Comparison of ENCODE assay signal across 8 cellular contexts in the genomic region with DNA sequence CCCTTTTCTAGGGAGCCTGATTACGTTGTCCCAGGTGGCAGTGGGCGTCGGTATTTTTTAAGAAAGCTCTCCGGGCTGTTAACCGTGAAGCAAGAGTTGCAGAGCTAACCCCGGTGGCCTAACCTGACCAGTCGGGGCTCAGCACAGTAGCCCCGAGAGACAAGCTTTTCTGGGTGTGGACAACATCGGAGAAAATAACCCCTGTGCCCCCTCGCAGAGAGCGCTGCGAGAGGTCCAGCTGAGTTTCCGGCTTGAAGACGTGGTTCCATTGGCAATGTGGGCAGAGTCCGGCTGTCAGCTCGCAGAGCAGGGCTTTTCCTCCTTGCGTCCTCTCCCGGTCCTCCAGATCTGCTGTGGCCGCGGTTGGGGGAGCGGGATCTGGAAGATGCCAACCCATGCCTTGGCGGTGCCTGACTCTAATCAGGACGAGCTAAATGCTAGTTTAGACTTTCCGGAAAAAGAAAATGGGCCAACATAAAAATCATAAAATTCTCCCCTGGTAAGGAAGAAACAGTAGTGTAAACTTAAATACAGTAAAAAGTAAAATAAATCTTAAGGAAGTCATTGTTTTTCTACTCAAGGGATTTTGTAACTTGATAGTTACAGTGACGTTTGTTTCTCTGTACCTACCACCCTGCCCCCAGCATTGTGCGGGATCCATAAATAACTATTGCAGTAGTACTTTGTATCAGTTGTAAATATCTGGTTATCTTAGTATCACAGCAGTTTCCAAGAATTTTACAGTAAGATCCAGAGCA. TPM values are rescaled to one million over a fixed set of nuclear protein-coding genes. Genes with fewer than 3 reads are reported as not detected.
DNase-seq lines count a peak whose midpoint lies in the region; ATAC-seq, FAIRE-seq and TF ChIP-seq lines count a peak whose summit lies in the region.

No MANE protein-coding gene starts in this region.

- H3K9me3 ChIP-seq in A549 = no peaks in the 10 kb centered on the region

- FAIRE-seq in A549 (lab: Jason Lieb, UNC) = no peak

- WGBS in A549 (ENCODE audit: missing lambda C conversion rate) = 16% methylated on average over 10 of the region's 26 CpGs

- H3K36me3 Mint-ChIP-seq in activated naive CD4-positive, alpha-beta T cell treated with anti-CD3 and anti-CD28 coated beads, Interleukin-2, amount 50 U/mL, for 72 hours = peaks cover 9 to 18% of the 10 kb centered on the region in 2 donors

- H3K27ac Mint-ChIP-seq in activated naive CD4-positive, alpha-beta T cell treated with anti-CD3 and anti-CD28 coated beads, Interleukin-2, amount 50 U/mL, for 72 hours = peak overlapping the region; percentile 38 to 66

- no peak for TF ChIP-seq POLR2A in A549 (IDR thresholded peaks at IDR 0.05; ENCODE audit: low read length)
- TF ChIP-seq POLR2A in NB4 (IDR thresholded peaks at IDR 0.05; ENCODE audit: extremely low read depth, insufficient read length) = no peak

- H3K4me3 ChIP-seq in A549 = peak overlapping the region; percentile 96
- peak overlapping the region; percentile 77 for H3K4me3 ChIP-seq in NB4 (ENCODE audit: low read depth, low read length)

- peak overlapping the region; percentile 91 for H3K4me2 ChIP-seq in A549

- peak overlapping the region; percentile 89 to 91 for H3K27ac ChIP-seq in A549

- peak; percentile 25 to 56 for DNase-seq in A549 (ENCODE audit: low read depth in 1 of 2, low spot score in 1 of 2)
- DNase-seq in GM04504 (ENCODE audit: low read depth) = peak; percentile 23
- DNase-seq in NB4 (ENCODE audit: low read depth) = no peak
- no peak for DNase-seq in activated naive CD4-positive, alpha-beta T cell treated with anti-CD3 and anti-CD28 coated beads, Interleukin-2, amount 50 U/mL, for 72 hours (ENCODE audit: low spot score in 2 of 2)
- peak; percentile 62 for DNase-seq in glomerular visceral epithelial cell (ENCODE audit: extremely low spot score)
- DNase-seq in nucleus accumbens (lab: John Stamatoyannopoulos, UW) = peak in 36 of 56 donors; percentile 2 to 77 (median 50)
- DNase-seq in activated effector memory CD4-positive, alpha-beta T cell treated with anti-CD3 and anti-CD28 coated beads, Interleukin-2, amount 50 U/mL, for 16 hours = no peak

- peak; percentile 82 for ATAC-seq in A549
- ATAC-seq in HG02642 (IDR thresholded peaks at IDR 0.05; ENCODE audit: poor library complexity, unreplicated experiment) = peak; percentile 51
- ATAC-seq in activated naive CD4-positive, alpha-beta T cell treated with anti-CD3 and anti-CD28 coated beads, Interleukin-2, amount 50 U/mL, for 72 hours = peak in 1 of 2 donors; percentile 25

- TF ChIP-seq EP300 in A549 (IDR thresholded peaks at IDR 0.05) = no peak

- H3K4me1 ChIP-seq in A549 = peaks cover 11% of the 10 kb centered on the region

- TF ChIP-seq CTCF in A549 (IDR thresholded peaks at IDR 0.05) (no peak), NB4 (IDR thresholded peaks at IDR 0.05; ENCODE audit: low read depth, low read length) (no peak)

- H3K9me3 Mint-ChIP-seq in activated naive CD4-positive, alpha-beta T cell treated with anti-CD3 and anti-CD28 coated beads, Interleukin-2, amount 50 U/mL, for 72 hours = no peaks in the 10 kb centered on the region

- CTCF ChIA-PET in A549 (lab: Yijun Ruan, JAX) = interaction anchor here (0.6 to 1.6 kb wide), 4 partner anchors 17 to 408 kb away, joined by 3 to 7 read pairs (median 4); no protein-coding TSS in a partner anchor

- no peak for TF ChIP-seq RAD21 in A549 (conservative IDR thresholded peaks at IDR 0.05 in 1 of 2, IDR thresholded peaks at IDR 0.05 in 1 of 2)

- POLR2A ChIA-PET in A549 (lab: Yijun Ruan, JAX) = interaction anchor here (0.5 to 0.6 kb wide), 2 partner anchors 67 to 298 kb away, joined by 3 to 6 read pairs; no protein-coding TSS in a partner anchor

TF ChIP-seq in A549, 52 proteins besides CTCF, POLR2A, EP300 and RAD21:
- TF ChIP-seq RCOR1 (IDR thresholded peaks at IDR 0.05; ENCODE audit: low read depth, low read length) = no peak
- TF ChIP-seq, protein P1, sequence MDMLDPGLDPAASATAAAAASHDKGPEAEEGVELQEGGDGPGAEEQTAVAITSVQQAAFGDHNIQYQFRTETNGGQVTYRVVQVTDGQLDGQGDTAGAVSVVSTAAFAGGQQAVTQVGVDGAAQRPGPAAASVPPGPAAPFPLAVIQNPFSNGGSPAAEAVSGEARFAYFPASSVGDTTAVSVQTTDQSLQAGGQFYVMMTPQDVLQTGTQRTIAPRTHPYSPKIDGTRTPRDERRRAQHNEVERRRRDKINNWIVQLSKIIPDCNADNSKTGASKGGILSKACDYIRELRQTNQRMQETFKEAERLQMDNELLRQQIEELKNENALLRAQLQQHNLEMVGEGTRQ (IDR thresholded peaks at IDR 0.05) = peak; percentile 40; the same call in 1 of the 2 replicates

RNA-seq across cellular contexts. Expression of a gene that starts 0.6 kb away (rescaled TPM):
- polyA plus RNA-seq in A549 (2011; rRNA removed) = 39.3 and 39.7 TPM in 2 replicates
- polyA plus RNA-seq in A549 (2012; cell fraction: cytosol; rRNA removed) = 4.9 and 8.1 TPM in 2 replicates
- polyA plus RNA-seq in A549 (2012; cell fraction: nucleus; rRNA removed) = 1.6 and 2.3 TPM in 2 replicates
- polyA plus RNA-seq in A549 (2017; fragmentation: RNase III; extraction: RNeasy Plus Mini Kit Qiagen cat#74134 plus additional on column Dnase treatment) = 8.2 to 13.4 TPM (median 9.8 TPM) in 3 replicates
- 38.2 and 51.2 TPM in 2 replicates for polyA minus RNA-seq in A549 (2011; rRNA and poly(A)+ RNA removed)
- total RNA-seq in activated naive CD4-positive, alpha-beta T cell treated with anti-CD3 and anti-CD28 coated beads, Interleukin-2, amount 50 U/mL, for 72 hours = 10 to 100 TPM; 28.1 to 33.3 TPM

RNA-seq across cellular contexts. Expression of a gene that starts 27.2 kb away (rescaled TPM):
- polyA plus RNA-seq in A549 (2011; rRNA removed) = 32.6 and 39.2 TPM in 2 replicates
- polyA plus RNA-seq in A549 (2012; cell fraction: cytosol; rRNA removed) = 18.2 and 20.9 TPM in 2 replicates
- polyA plus RNA-seq in A549 (2012; cell fraction: nucleus; rRNA removed) = 5.9 and 8.8 TPM in 2 replicates
- 19.2 to 21.2 TPM (median 19.8 TPM) in 3 replicates for polyA plus RNA-seq in A549 (2017; fragmentation: RNase III; extraction: RNeasy Plus Mini Kit Qiagen cat#74134 plus additional on column Dnase treatment)
- 13.9 and 17.7 TPM in 2 replicates for polyA minus RNA-seq in A549 (2011; rRNA and poly(A)+ RNA removed)
- total RNA-seq in activated naive CD4-positive, alpha-beta T cell treated with anti-CD3 and anti-CD28 coated beads, Interleukin-2, amount 50 U/mL, for 72 hours = 10 to 100 TPM; 23.7 to 33.3 TPM

Comparison
In these comparisons a context has a peak if more than half of its experiments do, and no peak if none do; other contexts are left out.
1. DNase-seq: peak in A549 (2 of 2), GM04504 (single experiment), glomerular visceral epithelial cell (single experiment) and nucleus accumbens (36 of 56); none in NB4 (single experiment), activated naive CD4-positive, alpha-beta T cell treated with anti-CD3 and anti-CD28 coated beads, Interleukin-2, amount 50 U/mL, for 72 hours (0 of 2) and activated effector memory CD4-positive, alpha-beta T cell treated with anti-CD3 and anti-CD28 coated beads, Interleukin-2, amount 50 U/mL, for 16 hours (single experiment).